Comparison of ENCODE assay signal across 14 cellular contexts in the genomic region with DNA sequence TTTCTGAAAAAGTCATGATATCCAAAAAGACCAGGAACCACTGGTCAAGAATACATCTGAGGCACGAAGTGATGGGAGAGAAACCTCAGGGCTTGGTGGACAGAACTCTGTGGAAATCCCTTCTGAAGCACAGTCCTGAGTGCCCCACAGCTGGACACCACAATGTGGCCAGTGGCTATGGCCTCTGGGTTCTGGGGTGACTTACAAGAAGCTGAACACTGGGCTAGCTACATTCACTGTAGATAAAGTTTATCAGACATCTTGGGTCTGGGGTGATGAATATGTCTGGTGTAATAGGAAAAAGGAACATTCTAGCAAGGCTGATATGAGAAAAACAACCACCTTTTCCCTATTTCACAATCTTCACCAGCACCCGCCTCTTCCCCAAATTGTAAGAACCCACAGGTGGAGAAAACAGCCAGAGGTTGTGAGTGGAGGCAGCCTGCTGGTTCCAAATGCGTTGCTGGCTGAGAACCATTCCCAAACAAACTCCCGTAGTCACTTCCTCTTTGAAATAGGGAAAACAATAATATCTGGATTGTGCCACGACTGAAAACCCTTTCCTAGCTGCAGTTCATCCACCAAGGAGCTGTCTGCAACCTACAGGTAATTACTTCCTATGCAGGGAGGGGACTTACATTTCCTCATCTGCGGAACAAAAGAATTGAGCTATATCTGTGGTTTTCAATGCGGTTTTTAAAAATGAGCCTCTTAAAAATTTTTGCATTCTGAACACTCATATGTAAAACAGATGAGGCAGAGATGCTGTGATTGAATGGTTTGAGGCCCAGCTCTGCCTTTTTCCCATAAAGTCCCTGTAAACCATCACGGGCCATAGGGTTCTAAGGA.
DNase-seq lines count a peak whose midpoint lies in the region; ATAC-seq and TF ChIP-seq lines count a peak whose summit lies in the region.
"Had no signal": no experiment of that assay in that cellular context is flagged by ENCODE, and none has a peak within 500 bp of the region (broad histone marks: within the 10 kb centered on the region; RNA-seq: fewer than 3 reads in every experiment).

No MANE protein-coding gene starts in this region.

- peak overlapping the region; percentile 26 for H3K27ac Mint-ChIP-seq in activated T-cell treated with anti-CD3 and anti-CD28 coated beads, Interleukin-2, amount 50 U/mL, for 24 hours
- peak overlapping the region; percentile 87 for H3K27ac Mint-ChIP-seq in T-helper 17 cell

- ATAC-seq in GM21825 (IDR thresholded peaks at IDR 0.05; ENCODE audit: unreplicated experiment) (peak; percentile 51), T-helper 17 cell (peak; percentile 70), HG03571 (IDR thresholded peaks at IDR 0.05; ENCODE audit: unreplicated experiment) (no peak)
- ATAC-seq: psoas muscle had no signal

- no peaks in the 10 kb centered on the region for H3K36me3 Mint-ChIP-seq in activated T-cell treated with anti-CD3 and anti-CD28 coated beads, Interleukin-2, amount 50 U/mL, for 24 hours (ENCODE audit: low read depth)
- H3K36me3 Mint-ChIP-seq in T-helper 17 cell (ENCODE audit: low read depth): no peaks in the 10 kb centered on the region

- H3K4me1 ChIP-seq in neutrophil (ENCODE audit: control insufficient read depth in 1 of 2, insufficient read depth in 1 of 2, low read depth in 1 of 2, low read length in 1 of 2): peaks cover 38 to 42% of the 10 kb centered on the region in 2 experiments
- H3K4me1 ChIP-seq: psoas muscle had no signal

- H3K36me3 ChIP-seq in neutrophil: peaks cover 4% of the 10 kb centered on the region

- H3K9me3 ChIP-seq in T-helper 17 cell (ENCODE audit: control insufficient read depth, low read length, poor library complexity, severe bottlenecking) (no peaks in the 10 kb centered on the region), neutrophil (no peaks in the 10 kb centered on the region)
- H3K9me3 ChIP-seq: psoas muscle had no signal

- no peak for TF ChIP-seq CTCF in neutrophil (IDR thresholded peaks at IDR 0.05)

- H3K27me3 Mint-ChIP-seq in activated T-cell treated with anti-CD3 and anti-CD28 coated beads, Interleukin-2, amount 50 U/mL, for 24 hours: no peaks in the 10 kb centered on the region
- H3K27me3 Mint-ChIP-seq in T-helper 17 cell: no peaks in the 10 kb centered on the region

- H3K9me3 Mint-ChIP-seq in activated T-cell treated with anti-CD3 and anti-CD28 coated beads, Interleukin-2, amount 50 U/mL, for 24 hours: no peaks in the 10 kb centered on the region

- H3K27me3 ChIP-seq in neutrophil: no peaks in the 10 kb centered on the region

- H3K4me3 Mint-ChIP-seq in activated T-cell treated with anti-CD3 and anti-CD28 coated beads, Interleukin-2, amount 50 U/mL, for 24 hours: no peak overlapping the region
- H3K4me3 Mint-ChIP-seq in T-helper 17 cell: peak overlapping the region; percentile 52

- peak overlapping the region; percentile 45 to 59 for H3K4me3 ChIP-seq in neutrophil (ENCODE audit: low read depth in 1 of 2, low read length in 1 of 2)
- H3K4me3 ChIP-seq: psoas muscle had no signal

- peaks cover 31% of the 10 kb centered on the region for H3K4me1 Mint-ChIP-seq in activated T-cell treated with anti-CD3 and anti-CD28 coated beads, Interleukin-2, amount 50 U/mL, for 24 hours (ENCODE audit: low read depth)
- H3K4me1 Mint-ChIP-seq in T-helper 17 cell: peaks cover 20% of the 10 kb centered on the region

- DNase-seq in activated T-cell treated with anti-CD3 and anti-CD28 coated beads, Interleukin-2, amount 50 U/mL, for 24 hours: no peak
- DNase-seq in activated T-cell treated with anti-CD3 and anti-CD28 coated beads, Interleukin-2, amount 50 U/mL, for 48 hours: no peak
- DNase-seq in T-helper 17 cell: no peak
- DNase-seq in COLO668 (lab: John Stamatoyannopoulos, UW; ENCODE audit: unreplicated experiment): no peak
- no peak for DNase-seq in mesenteric fat pad (ENCODE audit: low spot score)
- DNase-seq: activated CD4-positive, alpha-beta T cell treated with anti-CD3 and anti-CD28 coated beads, Interleukin-2, amount 50 U/mL, for 4 hours; amygdala; NCI-H1092 treated with DMSO at 0.1 percent for 48 hours; NCI-H510A treated with DMSO at 0.1 percent for 48 hours; psoas muscle; stimulated activated CD4-positive, alpha-beta T cell treated with anti-CD3 and anti-CD28 coated beads, Interleukin-2, amount 100 ng/mL, for 24 hours had no signal

- peak overlapping the region; percentile 93 for H3K27ac ChIP-seq in neutrophil
- H3K27ac ChIP-seq: psoas muscle had no signal
